In the genomic region with DNA sequence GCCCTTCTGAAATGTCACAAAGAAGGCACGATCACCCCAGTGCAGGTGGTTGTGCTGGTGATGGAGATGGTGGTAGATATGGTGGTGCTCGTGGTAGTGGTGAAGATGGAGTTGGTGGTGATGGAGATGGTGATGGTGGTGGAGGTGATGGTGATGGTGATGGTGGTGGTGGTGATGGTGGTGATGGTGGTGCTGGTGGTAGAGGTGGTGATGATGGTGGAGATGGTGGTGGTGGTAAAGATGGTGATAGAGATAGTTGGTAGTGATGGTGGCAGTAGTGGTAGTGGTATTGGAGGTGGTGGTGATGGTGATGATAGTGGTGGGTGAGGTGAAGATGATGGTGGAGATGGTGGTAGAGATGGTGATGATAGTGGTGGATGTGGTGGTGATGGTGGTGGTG, we compare ENCODE assay signal across 18 cellular contexts.
DNase-seq lines count a peak whose midpoint lies in the region; ATAC-seq, FAIRE-seq and TF ChIP-seq lines count a peak whose summit lies in the region.
"Had no signal": no experiment of that assay in that cellular context is flagged by ENCODE, and none has a peak within 500 bp of the region (broad histone marks: within the 10 kb centered on the region; RNA-seq: fewer than 3 reads in every experiment).

No MANE protein-coding gene starts in this region.

- TF ChIP-seq RAD21 in HepG2 (CRISPR knock-in tag; IDR thresholded peaks at IDR 0.05): no peak
- TF ChIP-seq RAD21 in H1 (IDR thresholded peaks at IDR 0.05 in 1 of 2, conservative IDR thresholded peaks at IDR 0.05 in 1 of 2; ENCODE audit: low read depth in 2 of 2, low read length in 2 of 2): no peak

- 84% methylated on average over 2 of the region's 2 CpGs for WGBS in HepG2 (ENCODE audit: low lambda C conversion rate)
- WGBS in right lobe of liver (ENCODE audit: insufficient coverage, low coverage, low lambda C conversion rate, missing lambda C conversion rate): 73% methylated on average over 2 of the region's 2 CpGs
- WGBS in H1 (ENCODE audit: extremely low coverage in 1 of 2, insufficient coverage in 1 of 2, insufficient read length in 1 of 2, insufficient replicate concordance in 2 of 2, low coverage in 1 of 2, low lambda C conversion rate in 2 of 2, missing lambda C conversion rate in 1 of 2), 2 experiments: 89% methylated on average over 2 of the region's 2 CpGs; no CpG with 5 or more reads in 1 of the 2 experiments
- no CpG with 5 or more reads among the region's 2 CpGs for WGBS in mesendoderm (ENCODE audit: extremely low coverage, insufficient coverage, low lambda C conversion rate)

- no peak for TF ChIP-seq EP300 in HepG2 (IDR thresholded peaks at IDR 0.05; ENCODE audit: low read depth in 2 of 2, low read length in 2 of 2)
- TF ChIP-seq EP300 in HepG2 (CRISPR knock-in tag; IDR thresholded peaks at IDR 0.05; ENCODE audit: borderline replicate concordance): no peak
- no peak for TF ChIP-seq EP300 in H1 (IDR thresholded peaks at IDR 0.05; ENCODE audit: borderline replicate concordance in 1 of 2, low read depth in 2 of 2, low read length in 2 of 2)

- H3K4me1 ChIP-seq in HepG2 (ENCODE audit: insufficient read depth, low read length) (peaks cover 53% of the 10 kb centered on the region), right lobe of liver (peaks cover 0 to 24% (median 8%) of the 10 kb centered on the region in 4 donors), H1 (replicated peaks in 1 of 4; ENCODE audit: control insufficient read depth in 3 of 4, insufficient read depth in 4 of 4, low read length in 3 of 4) (peaks cover 0 to 12% (median 7%) of the 10 kb centered on the region in 4 experiments; a peak in 6 of 7 replicates), mesendoderm (ENCODE audit: control insufficient read depth, low read depth, low read length) (peaks cover 9% of the 10 kb centered on the region)
- H3K4me1 ChIP-seq: BLaER1 treated with 17β-estradiol and CSF1 and Interleukin-3, amounts not matched to agents 10 nM and 100 nM had no signal

- H3K36me3 ChIP-seq in HepG2 (replicated peaks in 1 of 2; ENCODE audit: control insufficient read depth in 1 of 2, insufficient read depth in 2 of 2, low read length in 2 of 2): no peaks in the 10 kb centered on the region
- no peaks in the 10 kb centered on the region for H3K36me3 ChIP-seq in right lobe of liver
- H3K36me3 ChIP-seq in H1 (ENCODE audit: control insufficient read depth in 2 of 4, insufficient read depth in 4 of 4, low read length in 3 of 4): no peaks in the 10 kb centered on the region
- H3K36me3 ChIP-seq in mesendoderm (ENCODE audit: control insufficient read depth, insufficient read depth, low read length): no peaks in the 10 kb centered on the region
- H3K36me3 ChIP-seq: BLaER1 treated with 17β-estradiol and CSF1 and Interleukin-3, amounts not matched to agents 10 nM and 100 nM; HAP-1 had no signal

- no TSS peak for BruUV-seq in HepG2 (replicated peaks; lab: Mats Ljungman, UMichigan)

- H3K4me3 ChIP-seq in HepG2 (replicated peaks in 1 of 3; ENCODE audit: insufficient read depth in 1 of 3, low read depth in 2 of 3, low read length in 3 of 3) (no peak overlapping the region), right lobe of liver (no peak overlapping the region), H1 (ENCODE audit: extremely low read depth in 1 of 4, insufficient read depth in 2 of 4, low read depth in 3 of 4, low read length in 4 of 4) (no peak overlapping the region), mesendoderm (ENCODE audit: low read length) (no peak overlapping the region)
- H3K4me3 ChIP-seq: BLaER1 treated with 17β-estradiol and CSF1 and Interleukin-3, amounts not matched to agents 10 nM and 100 nM; GM23338; HAP-1 had no signal

- H2BK5ac ChIP-seq in H1 (ENCODE audit: low read depth, low read length) (no peak overlapping the region), mesendoderm (ENCODE audit: low read length) (no peak overlapping the region)

- H3K27ac ChIP-seq in HepG2 (ENCODE audit: extremely low read length, insufficient read depth, low read length) (no peak overlapping the region), right lobe of liver (no peak overlapping the region), H1 (ENCODE audit: low read depth, low read length) (no peak overlapping the region), mesendoderm (ENCODE audit: low read depth, low read length) (no peak overlapping the region), temporal lobe (ENCODE audit: low read depth, low read length) (peak overlapping the region; percentile 99)
- H3K27ac ChIP-seq: BLaER1 treated with 17β-estradiol and CSF1 and Interleukin-3, amounts not matched to agents 10 nM and 100 nM; HL-60 had no signal

- H4K8ac ChIP-seq in H1 (ENCODE audit: extremely low read depth, insufficient read depth, low read length) (no peak overlapping the region), mesendoderm (ENCODE audit: low read depth, low read length) (no peak overlapping the region)

- H4K20me1 ChIP-seq in HepG2 (ENCODE audit: insufficient read depth, low read length): no peaks in the 10 kb centered on the region
- peaks cover 0 to 9% of the 10 kb centered on the region in 2 experiments for H4K20me1 ChIP-seq in H1 (replicated peaks in 1 of 2; ENCODE audit: control insufficient read depth in 1 of 2, insufficient read depth in 2 of 2, low read length in 2 of 2)
- H4K20me1 ChIP-seq: BLaER1 treated with 17β-estradiol and CSF1 and Interleukin-3, amounts not matched to agents 10 nM and 100 nM had no signal

- H2AFZ ChIP-seq in HepG2 (ENCODE audit: low read length) (no peak overlapping the region), H1 (ENCODE audit: low read length) (no peak overlapping the region)
- H2AFZ ChIP-seq: GM23338 had no signal

- no peaks in the 10 kb centered on the region for H3K9me3 ChIP-seq in HepG2 (ENCODE audit: low read length)
- no peaks in the 10 kb centered on the region for H3K9me3 ChIP-seq in right lobe of liver
- H3K9me3 ChIP-seq in H1 (ENCODE audit: insufficient read depth in 2 of 2, low read depth in 1 of 2, low read length in 1 of 2): 0 out of 4 replicates have a peak, but pooled peaks cover 0 to 5% of the 10 kb centered on the region in 2 experiments
- H3K9me3 ChIP-seq: HAP-1 had no signal

- H2BK12ac ChIP-seq in H1 (ENCODE audit: low read depth, low read length): no peak overlapping the region

- in situ Hi-C loops in HepG2 (cut with HindIII; ENCODE audit: extremely low pct_ligation_motif_present, low pct_unique_long_range_greater_than_20kb): no loop called here
- in situ Hi-C loops in G401 (cut with HindIII; ENCODE audit: low sequenced_read_pairs): no loop called here

- POLR2A ChIA-PET in HepG2 (lab: Yijun Ruan, JAX): no interaction called here
- POLR2A ChIA-PET in H1 (lab: Charles Lee; ENCODE audit: partially characterized antibody): no interaction called here

- H4K91ac ChIP-seq in H1 (replicated peaks; ENCODE audit: insufficient read length, low read length): peak overlapping the region; percentile 75

- H3K9ac ChIP-seq in HepG2 (ENCODE audit: insufficient read depth, low read depth, low read length): no peak overlapping the region
- H3K9ac ChIP-seq in H1 (replicated peaks in 1 of 4; ENCODE audit: extremely low read depth in 1 of 4, low read depth in 3 of 4, low read length in 3 of 4): no peak overlapping the region
- no peak overlapping the region for H3K9ac ChIP-seq in mesendoderm (ENCODE audit: low read length)
- H3K9ac ChIP-seq: BLaER1 treated with 17β-estradiol and CSF1 and Interleukin-3, amounts not matched to agents 10 nM and 100 nM had no signal

- no peaks in the 10 kb centered on the region for H3K79me2 ChIP-seq in HepG2 (ENCODE audit: insufficient read depth, low read length)
- no peaks in the 10 kb centered on the region for H3K79me2 ChIP-seq in H1 (ENCODE audit: control insufficient read depth in 1 of 2, insufficient read depth in 2 of 2, low read length in 2 of 2)
- H3K79me2 ChIP-seq in mesendoderm (ENCODE audit: control insufficient read depth, insufficient read depth, low read length): no peaks in the 10 kb centered on the region

- H2BK20ac ChIP-seq in H1 (ENCODE audit: low read length): 0 out of 2 replicates have a peak overlapping the region, but pooled peaks have one; percentile 52

- CTCF ChIA-PET in HepG2 (lab: Yijun Ruan, JAX; ENCODE audit: low intra/inter-chr PET ratio, low total read pairs) (no interaction called here), H1 (lab: Charles Lee; ENCODE audit: partially characterized antibody) (no interaction called here)

- H3K23me2 ChIP-seq in H1 (ENCODE audit: low read depth, low read length): peaks cover 11% of the 10 kb centered on the region; the same call in 1 of the 2 replicates

- TF ChIP-seq CTCF in HepG2 (CRISPR knock-in tag; IDR thresholded peaks at IDR 0.05) (no peak), right lobe of liver (IDR thresholded peaks at IDR 0.05) (no peak), H1 (IDR thresholded peaks at IDR 0.05; ENCODE audit: control extremely low read depth in 1 of 3, insufficient read depth in 1 of 3, low read depth in 1 of 3, low read length in 3 of 3) (no peak)

- H3K4me2 ChIP-seq in HepG2 (ENCODE audit: low read depth, low read length): no peak overlapping the region
- H3K4me2 ChIP-seq in H1 (ENCODE audit: insufficient read depth in 1 of 2, low read depth in 2 of 2, low read length in 2 of 2): no peak overlapping the region
- H3K4me2 ChIP-seq in mesendoderm (ENCODE audit: low read length): no peak overlapping the region
- H3K4me2 ChIP-seq: BLaER1 treated with 17β-estradiol and CSF1 and Interleukin-3, amounts not matched to agents 10 nM and 100 nM; GM23338 had no signal

- intact Hi-C loops in HepG2 (cut with micrococcal nuclease; ENCODE audit: unreplicated experiment) (loop anchor here (5.0 kb wide), 2 partner anchors 82 to 182 kb away; no protein-coding TSS in a partner anchor), right lobe of liver (cut with DNase I) (no loop called here)

- H2BK120ac ChIP-seq in H1 (replicated peaks; ENCODE audit: low read depth, low read length) (no peak overlapping the region), mesendoderm (ENCODE audit: low read depth, low read length) (no peak overlapping the region)

- TF ChIP-seq POLR2A in HepG2 (IDR thresholded peaks at IDR 0.05; ENCODE audit: insufficient read depth in 1 of 2, low read depth in 2 of 2, low read length in 2 of 2) (no peak), right lobe of liver (IDR thresholded peaks at IDR 0.05) (no peak), H1 (IDR thresholded peaks at IDR 0.05; ENCODE audit: control extremely low read depth in 1 of 2, low read depth in 2 of 2, low read length in 2 of 2) (no peak)

- DNase-seq in HepG2 (ENCODE audit: low spot score) (no peak), right lobe of liver (no peak), H1 (ENCODE audit: low read depth in 1 of 2, low spot score in 2 of 2) (no peak), mesendoderm (no peak), HuH-7 (ENCODE audit: low spot score) (no peak), G401 (ENCODE audit: low spot score) (no peak)
- DNase-seq: ACHN; CD4-positive, CD25-positive, alpha-beta regulatory T cell; DMS 273 treated with DMSO at 0.1 percent for 48 hours; DMS79 had no signal

- H3K18ac ChIP-seq in H1 (ENCODE audit: extremely low read depth, low read length) (no peak overlapping the region), mesendoderm (ENCODE audit: low read length) (no peak overlapping the region)

- H3K79me1 ChIP-seq in H1 (ENCODE audit: low read depth, low read length) (no peaks in the 10 kb centered on the region), mesendoderm (ENCODE audit: low read length) (no peaks in the 10 kb centered on the region)

- ATAC-seq in HepG2: no peak
- ATAC-seq in right lobe of liver: no peak
- ATAC-seq in HG03159 (IDR thresholded peaks at IDR 0.05; ENCODE audit: unreplicated experiment): no peak
- ATAC-seq: GM23338 had no signal

- H2BK15ac ChIP-seq in H1 (ENCODE audit: low read length) (no peak overlapping the region), mesendoderm (replicated peaks; ENCODE audit: low read depth) (no peak overlapping the region)

- peak overlapping the region; percentile 80 for H3K56ac ChIP-seq in H1 (replicated peaks; ENCODE audit: insufficient read length, low read depth, low read length)
- H3K56ac ChIP-seq in mesendoderm (ENCODE audit: low read length): no peak overlapping the region

- no peak overlapping the region; the same call in 1 of the 2 replicates for H2AK5ac ChIP-seq in H1 (ENCODE audit: low read depth, low read length)
- peak overlapping the region; percentile 82 for H2AK5ac ChIP-seq in mesendoderm (ENCODE audit: low read length)

- H3K23ac ChIP-seq in H1 (ENCODE audit: insufficient read length) (no peak overlapping the region), mesendoderm (ENCODE audit: low read length) (no peak overlapping the region)

- FAIRE-seq in HepG2 (lab: Jason Lieb, UNC): no peak
- no peak for FAIRE-seq in H1 (lab: Jason Lieb, UNC)
- FAIRE-seq: G401.6, GM12891 had no signal

- H3K27me3 ChIP-seq in HepG2 (ENCODE audit: control insufficient read depth in 1 of 2, insufficient read depth in 2 of 2, low read length in 2 of 2) (peaks cover 0 to 13% of the 10 kb centered on the region in 2 experiments; a peak in 3 of 5 replicates), right lobe of liver (no peaks in the 10 kb centered on the region), H1 (replicated peaks in 1 of 4; ENCODE audit: control insufficient read depth in 3 of 4, extremely low read depth in 1 of 4, insufficient read depth in 3 of 4, low read length in 3 of 4) (0 out of 7 replicates have a peak, but pooled peaks cover 0 to 3% (median 0%) of the 10 kb centered on the region in 4 experiments), mesendoderm (ENCODE audit: insufficient read depth, low read length, poor library complexity) (no peaks in the 10 kb centered on the region)
- H3K27me3 ChIP-seq: BLaER1 treated with 17β-estradiol and CSF1 and Interleukin-3, amounts not matched to agents 10 nM and 100 nM had no signal

- no peak overlapping the region for H3K14ac ChIP-seq in H1 (ENCODE audit: insufficient read length)

- H3K4ac ChIP-seq in H1 (replicated peaks; ENCODE audit: insufficient read length, low read depth, low read length) (peak overlapping the region; percentile 29), mesendoderm (ENCODE audit: low read depth, low read length) (no peak overlapping the region)

- no peak overlapping the region for H4K5ac ChIP-seq in H1 (ENCODE audit: insufficient read length, low read depth, low read length)
- no peak overlapping the region for H4K5ac ChIP-seq in mesendoderm (ENCODE audit: low read length)

Comparison
In these comparisons a context has a peak if more than half of its experiments do, and no peak if none do; other contexts are left out.
1. Of the 41 proteins assayed by ChIP-seq in both HepG2 and H1: peak only in HepG2: CEBPB; only in H1: none; in both: none; in neither: 40.